24 cellular contexts compared by ENCODE assay signal in genomic region chr1:102776074-102776473, GRCh38.
DNase-seq lines count a peak whose midpoint lies in the region; ATAC-seq and TF ChIP-seq lines count a peak whose summit lies in the region.
"Had no signal": no experiment of that assay in that cellular context is flagged by ENCODE, and none has a peak within 500 bp of the region (broad histone marks: within the 10 kb centered on the region; RNA-seq: fewer than 3 reads in every experiment).

No MANE protein-coding gene starts in this region.

- H3K9me3 ChIP-seq in A673 (ENCODE audit: low read depth, low read length, poor library complexity, severe bottlenecking) = no peaks in the 10 kb centered on the region
- H3K9me3 ChIP-seq: BLaER1, suprapubic skin had no signal

- no peaks in the 10 kb centered on the region for H3K36me3 ChIP-seq in A673 (ENCODE audit: insufficient read depth, low read length, poor library complexity, severe bottlenecking)
- H3K36me3 ChIP-seq: BLaER1, suprapubic skin had no signal

- peak; percentile 10 for DNase-seq in NCI-H1105 treated with DMSO at 0.1 percent for 48 hours (lab: John Stamatoyannopoulos, UW)
- DNase-seq in NCI-H1105 (lab: John Stamatoyannopoulos, UW) = no peak
- DNase-seq in NCI-H446 treated with DMSO at 0.1 percent for 48 hours (lab: John Stamatoyannopoulos, UW) = peak; percentile 9
- peak; percentile 66 for DNase-seq in WTC11 (ENCODE audit: low spot score)
- DNase-seq in superior temporal gyrus (ENCODE audit: extremely low spot score) = peak; percentile 5
- DNase-seq in A172 (ENCODE audit: low spot score) = no peak
- no peak for DNase-seq in NOMO-1 treated with dmso at 0.1 percent for 144 hours (lab: John Stamatoyannopoulos, UW; ENCODE audit: unreplicated experiment)
- no peak for DNase-seq in A673 (ENCODE audit: low spot score)
- DNase-seq: activated CD4-positive, alpha-beta T cell treated with anti-CD3 and anti-CD28 coated beads, Interleukin-2, amount 10 ng/mL, durations not matched to agents 24 days and 14 days; activated CD8-positive, alpha-beta memory T cell treated with anti-CD3 and anti-CD28 coated beads, Interleukin-2, amount 50 U/mL, for 4 hours; Calu3; effector CD8-positive, alpha-beta T cell; hippocampal formation; KBM-7; kidney glomerular epithelial cell; mammary epithelial cell; PC-3; SIG-M5; T-helper 1 cell had no signal

- peaks cover 18% of the 10 kb centered on the region for H3K4me1 Mint-ChIP-seq in WTC11
- H3K4me1 Mint-ChIP-seq: activated CD4-positive, alpha-beta T cell treated with anti-CD3 and anti-CD28 coated beads, Interleukin-2, amount 10 ng/mL, durations not matched to agents 24 days and 14 days had no signal

- ATAC-seq in WTC11 = peak; percentile 78
- ATAC-seq: esophagus mucosa, PC-3, sciatic nerve had no signal

- no peaks in the 10 kb centered on the region for H3K27me3 ChIP-seq in A673 (replicated peaks; ENCODE audit: insufficient read depth, low read depth, low read length, poor library complexity)
- H3K27me3 ChIP-seq: BLaER1, suprapubic skin had no signal

- H3K9me3 Mint-ChIP-seq in WTC11 = no peaks in the 10 kb centered on the region
- H3K9me3 Mint-ChIP-seq: activated CD4-positive, alpha-beta T cell treated with anti-CD3 and anti-CD28 coated beads, Interleukin-2, amount 10 ng/mL, durations not matched to agents 24 days and 14 days; activated T-helper 2 cell treated with anti-CD3 and anti-CD28 coated beads, Interferon-gamma antibody, Interleukin-2, Interleukin-4, amounts not matched to agents 10 μg/mL and 5 μg/mL and 100 μg/mL, durations not matched to agents 14 hours and 24 hours and 36 hours had no signal

- POLR2A ChIA-PET in WTC11 (lab: Charles Lee) (no interaction called here), A673 (lab: Charles Lee; ENCODE audit: low non-redundant PET) (no interaction called here)

- intact Hi-C loops in A673 (cut with micrococcal nuclease; ENCODE audit: unreplicated experiment) = no loop called here

- no peaks in the 10 kb centered on the region for H3K27me3 Mint-ChIP-seq in WTC11 (ENCODE audit: low read depth)
- H3K27me3 Mint-ChIP-seq: activated CD4-positive, alpha-beta T cell treated with anti-CD3 and anti-CD28 coated beads, Interleukin-2, amount 10 ng/mL, durations not matched to agents 24 days and 14 days had no signal

- no TSS peak for BruUV-seq in A673 (replicated peaks; lab: Mats Ljungman, UMichigan)

- CTCF ChIA-PET in WTC11 (lab: Charles Lee) (interaction anchor here (1.4 kb wide), 1 partner anchor 194 kb away, joined by 4 read pairs; no protein-coding TSS in a partner anchor), A673 (lab: Charles Lee) (no interaction called here)

- no peaks in the 10 kb centered on the region for H3K4me1 ChIP-seq in A673 (ENCODE audit: insufficient read depth, low read length, poor library complexity, severe bottlenecking)
- H3K4me1 ChIP-seq: BLaER1, suprapubic skin had no signal

- no peak overlapping the region for H3K27ac Mint-ChIP-seq in WTC11
- H3K27ac Mint-ChIP-seq: activated CD4-positive, alpha-beta T cell treated with anti-CD3 and anti-CD28 coated beads, Interleukin-2, amount 10 ng/mL, durations not matched to agents 24 days and 14 days; activated T-helper 2 cell treated with anti-CD3 and anti-CD28 coated beads, Interferon-gamma antibody, Interleukin-2, Interleukin-4, amounts not matched to agents 10 μg/mL and 5 μg/mL and 100 μg/mL, durations not matched to agents 14 hours and 24 hours and 36 hours had no signal

- TF ChIP-seq CTCF in WTC11 (IDR thresholded peaks at IDR 0.05) = no peak
- no peak for TF ChIP-seq CTCF in A673 (conservative IDR thresholded peaks at IDR 0.05; ENCODE audit: low read depth, low read length)

- H3K36me3 Mint-ChIP-seq in WTC11 = no peaks in the 10 kb centered on the region

- no peak overlapping the region for H3K4me3 ChIP-seq in A673 (ENCODE audit: low read depth, low read length, poor library complexity, severe bottlenecking)
- H3K4me3 ChIP-seq: BLaER1, suprapubic skin had no signal

- H3K27ac ChIP-seq in A673 (ENCODE audit: low read depth, low read length, poor library complexity, severe bottlenecking) = no peak overlapping the region
- H3K27ac ChIP-seq: BLaER1, suprapubic skin had no signal

- H3K4me3 Mint-ChIP-seq in WTC11 = no peak overlapping the region
- H3K4me3 Mint-ChIP-seq: activated CD4-positive, alpha-beta T cell treated with anti-CD3 and anti-CD28 coated beads, Interleukin-2, amount 10 ng/mL, durations not matched to agents 24 days and 14 days had no signal

TF ChIP-seq in WTC11, 78 proteins besides CTCF, POLR2A, EP300 and RAD21:
- TF ChIP-seq ATF6 (CRISPR knock-in tag; IDR thresholded peaks at IDR 0.05) = no peak
- no peak for TF ChIP-seq NR3C1 (CRISPR knock-in tag; conservative IDR thresholded peaks at IDR 0.05; ENCODE audit: low read depth)
- TF ChIP-seq SP1 (CRISPR knock-in tag; conservative IDR thresholded peaks at IDR 0.05) = no peak
- TF ChIP-seq CREM (CRISPR knock-in tag; IDR thresholded peaks at IDR 0.05) = no peak
- TF ChIP-seq, protein P1, sequence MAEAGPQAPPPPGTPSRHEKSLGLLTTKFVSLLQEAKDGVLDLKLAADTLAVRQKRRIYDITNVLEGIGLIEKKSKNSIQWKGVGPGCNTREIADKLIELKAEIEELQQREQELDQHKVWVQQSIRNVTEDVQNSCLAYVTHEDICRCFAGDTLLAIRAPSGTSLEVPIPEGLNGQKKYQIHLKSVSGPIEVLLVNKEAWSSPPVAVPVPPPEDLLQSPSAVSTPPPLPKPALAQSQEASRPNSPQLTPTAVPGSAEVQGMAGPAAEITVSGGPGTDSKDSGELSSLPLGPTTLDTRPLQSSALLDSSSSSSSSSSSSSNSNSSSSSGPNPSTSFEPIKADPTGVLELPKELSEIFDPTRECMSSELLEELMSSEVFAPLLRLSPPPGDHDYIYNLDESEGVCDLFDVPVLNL (CRISPR knock-in tag; IDR thresholded peaks at IDR 0.05; ENCODE audit: borderline replicate concordance, low read depth) = no peak
- peak; percentile 91 for TF ChIP-seq ZNF423 (CRISPR knock-in tag; IDR thresholded peaks at IDR 0.05)

Comparison
In these comparisons a context has a peak if more than half of its experiments do, and no peak if none do; other contexts are left out.
1. DNase-seq: peak in NCI-H1105 treated with DMSO at 0.1 percent for 48 hours (single experiment), NCI-H446 treated with DMSO at 0.1 percent for 48 hours (single experiment), WTC11 (single experiment) and superior temporal gyrus (single experiment); none in NCI-H1105 (single experiment), A172 (single experiment), NOMO-1 treated with dmso at 0.1 percent for 144 hours (single experiment) and A673 (single experiment).